ENCODE assay signal across 8 cellular contexts in genomic region chr16:642189-643049, GRCh38. TPM values are rescaled to one million over a fixed set of nuclear protein-coding genes. Genes with fewer than 3 reads are reported as not detected.
DNase-seq lines count a peak whose midpoint lies in the region; ATAC-seq and TF ChIP-seq lines count a peak whose summit lies in the region.

No MANE protein-coding gene starts in this region.

- peak overlapping the region; percentile 96 for H3K9ac ChIP-seq in Karpas-422 (ENCODE audit: low read length)

- H3K4me2 ChIP-seq in Karpas-422 (ENCODE audit: low read depth, low read length, poor library complexity, severe bottlenecking) (peak overlapping the region; percentile 89), osteoblast (ENCODE audit: insufficient read depth, low read length) (peak overlapping the region; percentile 86)

- H3K79me2 ChIP-seq in Karpas-422 (ENCODE audit: low read length) (peaks cover 53% of the 10 kb centered on the region), osteoblast (ENCODE audit: insufficient read depth, low read length) (peaks cover 24% of the 10 kb centered on the region)

- ATAC-seq in GM21423 (IDR thresholded peaks at IDR 0.05; ENCODE audit: unreplicated experiment) (peak; percentile 27), foreskin keratinocyte (peak; percentile 4)

- no peaks in the 10 kb centered on the region for H3K9me2 ChIP-seq in Karpas-422 (replicated peaks; ENCODE audit: insufficient read depth, low read length)

- TF ChIP-seq CTCF in foreskin keratinocyte (conservative IDR thresholded peaks at IDR 0.05) (no peak), osteoblast (IDR thresholded peaks at IDR 0.05; ENCODE audit: extremely low read depth, low read depth, low read length) (no peak)

- H3K9me3 ChIP-seq in Karpas-422 (ENCODE audit: low read length) = no peaks in the 10 kb centered on the region
- H3K9me3 ChIP-seq in osteoblast (ENCODE audit: low read depth, low read length) = no peaks in the 10 kb centered on the region

- peak overlapping the region; percentile 95 for H3K4me3 ChIP-seq in Karpas-422 (ENCODE audit: low read length)
- H3K4me3 ChIP-seq in osteoblast (ENCODE audit: insufficient read depth, low read length) = peak overlapping the region; percentile 83

- H3K27me3 ChIP-seq in Karpas-422 (ENCODE audit: low read length) = no peaks in the 10 kb centered on the region
- H3K27me3 ChIP-seq in foreskin keratinocyte = no peaks in the 10 kb centered on the region
- no peaks in the 10 kb centered on the region for H3K27me3 ChIP-seq in osteoblast (ENCODE audit: insufficient read depth, low read length)

- H4K20me1 ChIP-seq in Karpas-422 (ENCODE audit: insufficient read depth, low read depth, low read length) (peaks cover 23% of the 10 kb centered on the region; the same call in 1 of the 2 replicates), osteoblast (ENCODE audit: insufficient read depth, low read length) (peaks cover 5% of the 10 kb centered on the region)

- H3K27ac ChIP-seq in Karpas-422 (ENCODE audit: low read length) = peak overlapping the region; percentile 76
- H3K27ac ChIP-seq in foreskin keratinocyte = no peak overlapping the region
- H3K27ac ChIP-seq in osteoblast (ENCODE audit: low read depth, low read length) = no peak overlapping the region

- DNase-seq in Daoy (ENCODE audit: low read depth) (peak; percentile 37), Karpas-422 (peak; percentile 87), foreskin keratinocyte (no peak), osteoblast (ENCODE audit: insufficient read length, low spot score, missing footprints) (peak; percentile 96), NCI-H1105 treated with DMSO at 0.1 percent for 48 hours (lab: John Stamatoyannopoulos, UW) (no peak), islet precursor cell (no peak)
- peak; percentile 39 for DNase-seq in activated CD8-positive, alpha-beta memory T cell treated with anti-CD3 and anti-CD28 coated beads, Interleukin-2, amount 50 U/mL, for 4 hours

- H3K4me1 ChIP-seq in Karpas-422 (ENCODE audit: low read length) (peaks cover 62% of the 10 kb centered on the region), foreskin keratinocyte (no peaks in the 10 kb centered on the region), osteoblast (ENCODE audit: insufficient read depth, low read length) (peaks cover 10% of the 10 kb centered on the region)

- H3K36me3 ChIP-seq in Karpas-422 (ENCODE audit: insufficient read depth, low read length) = peaks cover 3% of the 10 kb centered on the region; the same call in 1 of the 2 replicates
- no peaks in the 10 kb centered on the region for H3K36me3 ChIP-seq in osteoblast (ENCODE audit: insufficient read depth, low read length)

- H2AFZ ChIP-seq in Karpas-422 (ENCODE audit: low read length) (no peak overlapping the region), osteoblast (ENCODE audit: low read length) (peak overlapping the region; percentile 15)

RNA-seq across cellular contexts. Expression of gene MCRIP2, which starts 0.8 kb away (rescaled TPM):
- 39.1 and 39.2 TPM in 2 replicates for total RNA-seq in Daoy (2014; rRNA removed; shearing (Covaris generic))
- total RNA-seq in Karpas-422 (2014; rRNA removed; shearing (Covaris generic); ENCODE audit: low replicate concordance) = 41.7 and 137 TPM in 2 replicates
- 25.0 and 25.1 TPM in 2 replicates for total RNA-seq in foreskin keratinocyte
- 27.8 and 30.4 TPM in 2 replicates for polyA plus RNA-seq in foreskin keratinocyte
- 20.0 and 20.3 TPM in 2 replicates for total RNA-seq in osteoblast

RNA-seq across cellular contexts. Expression of gene METTL26, which starts 6.3 kb away (rescaled TPM):
- 82.5 and 97.6 TPM in 2 replicates for total RNA-seq in Daoy (2014; rRNA removed; shearing (Covaris generic))
- 149 and 293 TPM in 2 replicates for total RNA-seq in Karpas-422 (2014; rRNA removed; shearing (Covaris generic); ENCODE audit: low replicate concordance)
- total RNA-seq in foreskin keratinocyte (90.7 and 95.9 TPM in 2 replicates), osteoblast (72.8 and 76.0 TPM in 2 replicates)
- polyA plus RNA-seq in foreskin keratinocyte = 136 and 139 TPM in 2 replicates

RNA-seq across cellular contexts. Expression of gene WDR90, which starts 6.7 kb away (rescaled TPM):
- total RNA-seq in Daoy (2014; rRNA removed; shearing (Covaris generic)) = 11.7 and 20.9 TPM in 2 replicates
- 37.2 and 55.2 TPM in 2 replicates for total RNA-seq in Karpas-422 (2014; rRNA removed; shearing (Covaris generic); ENCODE audit: low replicate concordance)
- total RNA-seq in foreskin keratinocyte (26.5 and 27.7 TPM in 2 replicates), osteoblast (10.3 and 19.2 TPM in 2 replicates)
- 15.7 and 16.6 TPM in 2 replicates for polyA plus RNA-seq in foreskin keratinocyte

RNA-seq across cellular contexts. Expression of gene WFIKKN1, which starts 11.6 kb away (rescaled TPM):
- total RNA-seq in Daoy (2014; rRNA removed; shearing (Covaris generic)) = 0.09 TPM in 1 of 2 replicates, not detected in the other
- total RNA-seq in Karpas-422 (2014; rRNA removed; shearing (Covaris generic); ENCODE audit: low replicate concordance) = 0.22 TPM in 1 of 2 replicates, not detected in the other
- total RNA-seq in foreskin keratinocyte (0.07 TPM in 2 replicates), osteoblast (under 0.01 and 0.36 TPM in 2 replicates)
- polyA plus RNA-seq in foreskin keratinocyte = 0.02 and 0.08 TPM in 2 replicates

RNA-seq across cellular contexts. Expression of gene RHOT2, which starts 25.5 kb away (rescaled TPM):
- 38.7 and 42.9 TPM in 2 replicates for total RNA-seq in Daoy (2014; rRNA removed; shearing (Covaris generic))
- 73.8 and 114 TPM in 2 replicates for total RNA-seq in Karpas-422 (2014; rRNA removed; shearing (Covaris generic); ENCODE audit: low replicate concordance)
- 70.3 and 75.5 TPM in 2 replicates for total RNA-seq in foreskin keratinocyte
- polyA plus RNA-seq in foreskin keratinocyte = 93.6 and 104 TPM in 2 replicates
- total RNA-seq in osteoblast = 35.9 and 42.0 TPM in 2 replicates

Comparison
In these comparisons a context has a peak if more than half of its experiments do, and no peak if none do; other contexts are left out.
1. DNase-seq: peak in Daoy (single experiment), Karpas-422 (single experiment), activated CD8-positive, alpha-beta memory T cell treated with anti-CD3 and anti-CD28 coated beads, Interleukin-2, amount 50 U/mL, for 4 hours (single experiment) and osteoblast (single experiment); none in foreskin keratinocyte (0 of 2), NCI-H1105 treated with DMSO at 0.1 percent for 48 hours (single experiment) and islet precursor cell (single experiment).